Comparison of ENCODE assay signal across 9 cellular contexts in genomic region chr15:92277776-92278175, GRCh38.
DNase-seq lines count a peak whose midpoint lies in the region; ATAC-seq, FAIRE-seq and TF ChIP-seq lines count a peak whose summit lies in the region.
"Had no signal": no experiment of that assay in that cellular context is flagged by ENCODE, and none has a peak within 500 bp of the region (broad histone marks: within the 10 kb centered on the region; RNA-seq: fewer than 3 reads in every experiment).

No MANE protein-coding gene starts in this region.

- TF ChIP-seq EP300 in GM12878 (IDR thresholded peaks at IDR 0.05; ENCODE audit: borderline replicate concordance in 1 of 2, control insufficient read depth in 1 of 2, low read depth in 2 of 2, low read length in 2 of 2), result no peak

- ATAC-seq in activated T-cell treated with anti-CD3 and anti-CD28 coated beads, Interleukin-2, amount 50 U/mL, for 4 hours, result no peak
- ATAC-seq in GM12878 (peak; percentile 78), GM19467 (IDR thresholded peaks at IDR 0.05; ENCODE audit: unreplicated experiment) (no peak), HG03521 (IDR thresholded peaks at IDR 0.05; ENCODE audit: unreplicated experiment) (no peak)

- H3K27me3 ChIP-seq in GM12878 (replicated peaks in 1 of 2; ENCODE audit: control insufficient read depth in 2 of 2, insufficient read depth in 2 of 2, low read length in 1 of 2) (peaks cover 0 to 2% of the 10 kb centered on the region in 2 experiments; a peak in 3 of 4 replicates), neural progenitor cell (no peaks in the 10 kb centered on the region)

- H3K9me3 ChIP-seq in GM12878 (replicated peaks; ENCODE audit: control insufficient read depth, insufficient read depth, low read length), result no peaks in the 10 kb centered on the region
- no peaks in the 10 kb centered on the region for H3K9me3 ChIP-seq in neural progenitor cell (ENCODE audit: low read depth)

- H3K79me2 ChIP-seq in GM12878 (ENCODE audit: control insufficient read depth, insufficient read depth, low read length) (no peaks in the 10 kb centered on the region), neural progenitor cell (ENCODE audit: low read depth) (no peaks in the 10 kb centered on the region)

- CTCF ChIA-PET in GM12878 (lab: Yijun Ruan, JAX), result interaction anchor here (1.1 to 1.7 kb wide), 2 partner anchors 10 to 437 kb away, joined by 3 to 4 read pairs; no protein-coding TSS in a partner anchor

- no peaks in the 10 kb centered on the region for H3K36me3 Mint-ChIP-seq in activated T-cell treated with anti-CD3 and anti-CD28 coated beads, Interleukin-2, amount 50 U/mL, for 4 hours (ENCODE audit: insufficient read depth)
- H3K36me3 Mint-ChIP-seq in neural progenitor cell, result no peaks in the 10 kb centered on the region
- H3K36me3 Mint-ChIP-seq: activated naive CD8-positive, alpha-beta T cell treated with anti-CD3 and anti-CD28 coated beads, Interleukin-2, amount 10 ng/mL, durations not matched to agents 7 days and 5 days had no signal

- H3K4me3 ChIP-seq in GM12878 (no peak overlapping the region), neural progenitor cell (no peak overlapping the region)

- peak; percentile 33 to 39 (median 34); a peak in 3 of 6 replicates for TF ChIP-seq CTCF in GM12878 (IDR thresholded peaks at IDR 0.05 in 2 of 3, conservative IDR thresholded peaks at IDR 0.05 in 1 of 3; ENCODE audit: control insufficient read depth in 2 of 3, extremely low read depth in 1 of 3, insufficient read depth in 1 of 3, low read depth in 3 of 3, low read length in 3 of 3)
- peak; percentile 51 for TF ChIP-seq CTCF in neural progenitor cell (IDR thresholded peaks at IDR 0.05)

- TF ChIP-seq POLR2A in GM12878 (IDR thresholded peaks at IDR 0.05; ENCODE audit: low read depth, low read length), result no peak

- in situ Hi-C loops in GM12878 (cut with MboI), result loop anchor here (10.0 kb wide), 1 partner anchor 63 kb away; no protein-coding TSS in a partner anchor

- no peak overlapping the region for H3K4me3 Mint-ChIP-seq in activated T-cell treated with anti-CD3 and anti-CD28 coated beads, Interleukin-2, amount 50 U/mL, for 4 hours
- H3K4me3 Mint-ChIP-seq in neural progenitor cell, result no peak overlapping the region
- H3K4me3 Mint-ChIP-seq: activated naive CD8-positive, alpha-beta T cell treated with anti-CD3 and anti-CD28 coated beads, Interleukin-2, amount 10 ng/mL, durations not matched to agents 7 days and 5 days had no signal

- H4K20me1 ChIP-seq in GM12878 (ENCODE audit: control insufficient read depth, insufficient read depth) (no peaks in the 10 kb centered on the region), neural progenitor cell (ENCODE audit: low read depth) (no peaks in the 10 kb centered on the region)

- H3K4me1 Mint-ChIP-seq in activated T-cell treated with anti-CD3 and anti-CD28 coated beads, Interleukin-2, amount 50 U/mL, for 4 hours (ENCODE audit: low read depth), result no peaks in the 10 kb centered on the region
- peaks cover under 1% of the 10 kb centered on the region for H3K4me1 Mint-ChIP-seq in neural progenitor cell
- H3K4me1 Mint-ChIP-seq: activated naive CD8-positive, alpha-beta T cell treated with anti-CD3 and anti-CD28 coated beads, Interleukin-2, amount 10 ng/mL, durations not matched to agents 7 days and 5 days had no signal

- no peak overlapping the region for H3K27ac ChIP-seq in GM12878 (ENCODE audit: control insufficient read depth, insufficient read depth)
- no peak overlapping the region for H3K27ac ChIP-seq in neural progenitor cell

- intact Hi-C loops in GM12878 (cut with micrococcal nuclease; ENCODE audit: unreplicated experiment), result loop anchor here (2.0 kb wide), 1 partner anchor 437 kb away; no protein-coding TSS in a partner anchor

- SMC1A ChIA-PET in GM12878 (lab: Charles Lee; ENCODE audit: uncharacterized antibody, unreplicated experiment), result no interaction called here

- no peak overlapping the region for H3K27ac Mint-ChIP-seq in neural progenitor cell
- H3K27ac Mint-ChIP-seq: activated naive CD8-positive, alpha-beta T cell treated with anti-CD3 and anti-CD28 coated beads, Interleukin-2, amount 10 ng/mL, durations not matched to agents 7 days and 5 days had no signal

- no peaks in the 10 kb centered on the region for H3K9me3 Mint-ChIP-seq in activated T-cell treated with anti-CD3 and anti-CD28 coated beads, Interleukin-2, amount 50 U/mL, for 4 hours
- H3K9me3 Mint-ChIP-seq in neural progenitor cell, result no peaks in the 10 kb centered on the region
- H3K9me3 Mint-ChIP-seq: activated naive CD8-positive, alpha-beta T cell treated with anti-CD3 and anti-CD28 coated beads, Interleukin-2, amount 10 ng/mL, durations not matched to agents 7 days and 5 days had no signal

- 0% methylated on average over 1 of the region's 1 CpG for WGBS in GM12878 (ENCODE audit: insufficient coverage, insufficient replicate concordance, low lambda C conversion rate, missing lambda C conversion rate)

- H3F3A ChIP-seq in neural progenitor cell (ENCODE audit: low read depth), result no peaks in the 10 kb centered on the region

- POLR2A ChIA-PET in GM12878 (lab: Charles Lee), result interaction anchor here (0.6 kb wide), 1 partner anchor 889 kb away, joined by 4 read pairs; no protein-coding TSS in a partner anchor

- DNase-seq in activated T-cell treated with anti-CD3 and anti-CD28 coated beads for 24 hours (ENCODE audit: low read depth) (peak; percentile 23), HPDE6-E6E7 (ENCODE audit: extremely low spot score) (peak; percentile 4), GM12878 (ENCODE audit: low read depth, low spot score) (no peak), neural progenitor cell (ENCODE audit: low spot score) (peak; percentile 27), mesenteric fat pad (ENCODE audit: low spot score) (no peak)
- no peak for DNase-seq in activated T-cell treated with anti-CD3 and anti-CD28 coated beads, Interleukin-2, amount 50 U/mL, for 4 hours
- DNase-seq: activated naive CD8-positive, alpha-beta T cell treated with anti-CD3 and anti-CD28 coated beads, Interleukin-2, amount 10 ng/mL, durations not matched to agents 7 days and 5 days had no signal

- H3K36me3 ChIP-seq in GM12878 (ENCODE audit: control insufficient read depth in 2 of 2, insufficient read depth in 2 of 2, low read length in 1 of 2) (no peaks in the 10 kb centered on the region), neural progenitor cell (no peaks in the 10 kb centered on the region)

- H3K9ac ChIP-seq in GM12878 (ENCODE audit: control insufficient read depth, insufficient read depth, low read length) (no peak overlapping the region), neural progenitor cell (no peak overlapping the region)

- FAIRE-seq in GM12878 (lab: Jason Lieb, UNC), result no peak

- peaks cover 21% of the 10 kb centered on the region for H3K27me3 Mint-ChIP-seq in activated T-cell treated with anti-CD3 and anti-CD28 coated beads, Interleukin-2, amount 50 U/mL, for 4 hours (ENCODE audit: low read depth)
- H3K27me3 Mint-ChIP-seq in neural progenitor cell (ENCODE audit: insufficient read depth, low read depth), result peaks cover 4% of the 10 kb centered on the region

- no peaks in the 10 kb centered on the region for H3K4me1 ChIP-seq in GM12878 (ENCODE audit: control insufficient read depth, insufficient read depth, low read length)
- H3K4me1 ChIP-seq in neural progenitor cell, result no peaks in the 10 kb centered on the region

- TF ChIP-seq RAD21 in GM12878 (IDR thresholded peaks at IDR 0.05; ENCODE audit: insufficient read depth, low read depth, low read length), result no peak

- no peak overlapping the region for H3K4me2 ChIP-seq in GM12878 (ENCODE audit: control insufficient read depth, insufficient read depth)
- H3K4me2 ChIP-seq in neural progenitor cell, result no peak overlapping the region

- no peak overlapping the region for H2AFZ ChIP-seq in GM12878 (ENCODE audit: control insufficient read depth, low read depth, low read length)
- H2AFZ ChIP-seq in neural progenitor cell (replicated peaks), result no peak overlapping the region

- RAD21 ChIA-PET in GM12878 (lab: Charles Lee; ENCODE audit: unreplicated experiment), result no interaction called here

- no TSS peak for BruUV-seq in GM12878 (replicated peaks; lab: Mats Ljungman, UMichigan)

TF ChIP-seq in GM12878, 131 proteins besides CTCF, POLR2A, EP300 and RAD21:
- TF ChIP-seq SMAD1 (IDR thresholded peaks at IDR 0.05; ENCODE audit: low read depth, partially characterized antibody), result no peak
- TF ChIP-seq SMC3 (IDR thresholded peaks at IDR 0.05; ENCODE audit: borderline replicate concordance, low read length), result peak; percentile 26; the same call in 1 of the 2 replicates
- no peak for TF ChIP-seq ZNF622 (IDR thresholded peaks at IDR 0.05)

Comparison
In these comparisons a context has a peak if more than half of its experiments do, and no peak if none do; other contexts are left out.
1. DNase-seq: peak in activated T-cell treated with anti-CD3 and anti-CD28 coated beads for 24 hours (single experiment), HPDE6-E6E7 (single experiment) and neural progenitor cell (single experiment); none in activated T-cell treated with anti-CD3 and anti-CD28 coated beads, Interleukin-2, amount 50 U/mL, for 4 hours (single experiment), GM12878 (single experiment) and mesenteric fat pad (single experiment).